ENCODE assay signal across 8 cellular contexts in the genomic region with DNA sequence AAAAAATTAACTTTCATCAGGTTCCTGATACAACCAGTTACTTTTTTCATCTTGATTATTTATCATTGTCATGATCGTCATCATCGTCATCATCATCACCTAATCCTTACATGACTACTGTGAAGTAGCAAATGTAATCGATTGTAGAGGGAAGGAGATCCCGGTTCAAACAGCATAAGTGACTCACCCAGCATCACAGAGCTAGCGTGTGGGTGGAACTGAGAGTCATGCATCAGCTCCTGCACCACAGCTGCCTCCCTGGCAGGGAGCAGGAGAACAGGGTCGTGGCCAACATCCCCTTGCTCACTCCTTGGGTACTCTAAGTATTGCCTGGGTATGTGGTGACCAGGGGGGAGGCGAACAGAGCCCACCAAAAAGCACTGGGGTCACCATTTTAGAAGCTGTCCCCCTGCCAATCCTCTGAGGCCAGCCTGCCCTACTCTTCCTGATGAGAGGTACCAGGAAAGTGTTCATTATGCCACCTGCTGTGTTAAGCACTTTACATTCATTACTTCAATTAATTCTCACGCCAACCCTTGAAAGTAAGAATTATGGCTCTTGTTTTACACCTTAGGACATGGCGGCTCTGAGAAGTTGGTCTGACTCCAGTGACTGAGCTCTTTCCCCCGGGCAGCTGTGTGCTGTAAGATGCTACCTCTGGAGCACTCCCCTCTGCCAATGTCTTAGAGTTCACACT.
A peak's percentile ranks its signal among the peaks of the same experiment; 100 is the strongest.
DNase-seq lines count a peak whose midpoint lies in the region; ATAC-seq and TF ChIP-seq lines count a peak whose summit lies in the region.

No MANE protein-coding gene starts in this region.

- WGBS in gastroesophageal sphincter (ENCODE audit: low coverage in 1 of 2), 2 donors: 67 to 73% methylated on average over 9 of the region's 10 CpGs

- TF ChIP-seq EP300 in gastroesophageal sphincter (IDR thresholded peaks at IDR 0.05): no peak

- peak; percentile 50 for ATAC-seq in GM21526 (IDR thresholded peaks at IDR 0.05; ENCODE audit: low FRiP score, unreplicated experiment)
- no peak for ATAC-seq in gastroesophageal sphincter

- H3K4me1 ChIP-seq in BLaER1 treated with 17β-estradiol and CSF1 and Interleukin-3, amounts not matched to agents 10 nM and 100 nM: peaks cover 8 to 47% (median 34%) of the 10 kb centered on the region in 10 experiments; a peak in 18 of 20 replicates
- H3K4me1 ChIP-seq in gastroesophageal sphincter: no peaks in the 10 kb centered on the region

- H4K20me1 ChIP-seq in BLaER1 treated with 17β-estradiol and CSF1 and Interleukin-3, amounts not matched to agents 10 nM and 100 nM: no peaks in the 10 kb centered on the region

- DNase-seq in NCI-H524 treated with DMSO at 0.1 percent for 48 hours (lab: John Stamatoyannopoulos, UW) (peak; percentile 24), astrocyte of the cerebellum (ENCODE audit: low read depth) (peak; percentile 33), NCI-H2171 (lab: John Stamatoyannopoulos, UW) (no peak), T1000 (lab: John Stamatoyannopoulos, UW) (no peak)
- DNase-seq in stimulated activated CD4-positive, alpha-beta T cell treated with anti-CD3 and anti-CD28 coated beads, Interleukin-1b, Interleukin-23, amount 100 ng/mL, for 4 hours (ENCODE audit: low read depth in 2 of 2): peak; percentile 41 to 52

- H3K9me3 ChIP-seq in BLaER1 treated with 17β-estradiol and CSF1 and Interleukin-3, amounts not matched to agents 10 nM and 100 nM (replicated peaks in 1 of 11): peaks cover 0 to 6% (median 0%) of the 10 kb centered on the region in 11 experiments; a peak in 2 of 22 replicates
- H3K9me3 ChIP-seq in gastroesophageal sphincter: no peaks in the 10 kb centered on the region

- no peaks in the 10 kb centered on the region for H3K27me3 ChIP-seq in BLaER1 treated with 17β-estradiol and CSF1 and Interleukin-3, amounts not matched to agents 10 nM and 100 nM
- H3K27me3 ChIP-seq in gastroesophageal sphincter: no peaks in the 10 kb centered on the region

- no peak for TF ChIP-seq CTCF in astrocyte of the cerebellum (IDR thresholded peaks at IDR 0.05; ENCODE audit: low read depth, low read length, missing control alignments)
- no peak for TF ChIP-seq CTCF in gastroesophageal sphincter (IDR thresholded peaks at IDR 0.05)

- peak overlapping the region in 10 of 11 experiments; percentile 24 to 57 (median 38); a peak in 15 of 22 replicates for H3K4me2 ChIP-seq in BLaER1 treated with 17β-estradiol and CSF1 and Interleukin-3, amounts not matched to agents 10 nM and 100 nM

- no peaks in the 10 kb centered on the region for H3K36me3 ChIP-seq in BLaER1 treated with 17β-estradiol and CSF1 and Interleukin-3, amounts not matched to agents 10 nM and 100 nM
- H3K36me3 ChIP-seq in gastroesophageal sphincter: no peaks in the 10 kb centered on the region

- no peak for TF ChIP-seq POLR2A in gastroesophageal sphincter (IDR thresholded peaks at IDR 0.05)

- no peak overlapping the region for H3K4me3 ChIP-seq in BLaER1 treated with 17β-estradiol and CSF1 and Interleukin-3, amounts not matched to agents 10 nM and 100 nM
- no peak overlapping the region for H3K4me3 ChIP-seq in astrocyte of the cerebellum (ENCODE audit: low read depth, low read length)
- H3K4me3 ChIP-seq in gastroesophageal sphincter: no peak overlapping the region

- H3K9ac ChIP-seq in BLaER1 treated with 17β-estradiol and CSF1 and Interleukin-3, amounts not matched to agents 10 nM and 100 nM: no peak overlapping the region

- H3K27ac ChIP-seq in BLaER1 treated with 17β-estradiol and CSF1 and Interleukin-3, amounts not matched to agents 10 nM and 100 nM: no peak overlapping the region
- H3K27ac ChIP-seq in gastroesophageal sphincter: no peak overlapping the region

- in situ Hi-C loops in astrocyte of the cerebellum (cut with HindIII; ENCODE audit: low sequenced_read_pairs): no loop called here

Comparison
In these comparisons a context has a peak if more than half of its experiments do, and no peak if none do; other contexts are left out.
1. DNase-seq: peak in NCI-H524 treated with DMSO at 0.1 percent for 48 hours (single experiment), astrocyte of the cerebellum (single experiment) and stimulated activated CD4-positive, alpha-beta T cell treated with anti-CD3 and anti-CD28 coated beads, Interleukin-1b, Interleukin-23, amount 100 ng/mL, for 4 hours (2 of 2); none in NCI-H2171 (single experiment) and T1000 (single experiment).